ENCODE assay signal across 1 cellular context in genomic region chr13:112575680-112576079, GRCh38.
TF ChIP-seq lines count a peak whose summit lies in the region.

No MANE protein-coding gene starts in this region.

TF ChIP-seq in GM23338, 12 proteins besides CTCF, POLR2A, EP300 and RAD21 (continued from another document):
- no peak for TF ChIP-seq ZNF331 (CRISPR knock-in tag; IDR thresholded peaks at IDR 0.05; ENCODE audit: low read depth)
